ENCODE assay signal across 37 cellular contexts in the genomic region with DNA sequence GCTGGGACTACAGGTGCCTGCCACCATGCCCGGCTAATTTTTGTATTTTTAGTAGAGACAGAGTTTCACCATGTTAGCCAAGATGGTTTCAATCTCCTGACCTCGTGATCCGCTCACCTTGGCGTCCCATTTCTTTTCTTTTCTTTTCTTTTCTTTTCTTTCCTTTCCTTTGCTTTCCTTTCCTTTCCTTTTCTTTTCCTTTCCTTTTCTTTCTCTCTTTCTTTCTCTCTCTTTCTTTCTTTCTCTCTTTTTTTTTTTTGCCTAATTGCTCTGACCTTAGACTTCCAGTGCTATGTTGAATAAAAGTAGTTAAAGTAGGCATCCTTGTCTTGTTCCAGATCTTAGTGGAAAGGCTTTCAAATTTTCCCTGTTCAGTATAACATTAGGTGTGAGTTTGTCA. TPM values are rescaled to one million over a fixed set of nuclear protein-coding genes. Genes with fewer than 3 reads are reported as not detected.
"Had no signal": no experiment of that assay in that cellular context is flagged by ENCODE, and none has a peak within 500 bp of the region (broad histone marks: within the 10 kb centered on the region; RNA-seq: fewer than 3 reads in every experiment).

No MANE protein-coding gene starts in this region.

- H3K4me3 ChIP-seq: MG63 had no signal

- DNase-seq: Karpas-422, Kasumi-1, MG63, MM.1S, MV-4-11, NCI-H1048, NCI-H1092 treated with DMSO at 0.1 percent for 48 hours, NCI-H1105, NCI-H1105 treated with DMSO at 0.1 percent for 48 hours, NCI-H1417, NCI-H1417 treated with DMSO at 0.1 percent for 48 hours, NCI-H1436, NCI-H1436 treated with DMSO at 0.1 percent for 48 hours, NCI-H146, NCI-H1694, NCI-H1694 treated with DMSO at 0.1 percent for 48 hours, NCI-H187, NCI-H187 treated with DMSO at 0.1 percent for 48 hours, NCI-H1930, NCI-H2029, NCI-H2029 treated with DMSO at 0.1 percent for 48 hours, NCI-H2081, NCI-H2081 treated with DMSO at 0.1 percent for 48 hours, NCI-H2107, NCI-H2171, NCI-H2171 treated with DMSO at 0.1 percent for 48 hours, NCI-H2227 treated with DMSO at 0.1 percent for 48 hours, NCI-H226, NCI-H345, NCI-H446, NCI-H446 treated with DMSO at 0.1 percent for 48 hours, NCI-H510A, NCI-H510A treated with DMSO at 0.1 percent for 48 hours, NCI-H524, NCI-H524 treated with DMSO at 0.1 percent for 48 hours had no signal

- H3K9me3 ChIP-seq: MG63 had no signal

- H3K36me3 ChIP-seq: MG63 had no signal

RNA-seq across cellular contexts. Expression of a gene that starts 41.0 kb away (rescaled TPM):
- total RNA-seq: MCF 10A, NCI-H460 had no signal
